17 cellular contexts compared by ENCODE assay signal in genomic region chr9:18979367-18979766, GRCh38. TPM values are rescaled to one million over a fixed set of nuclear protein-coding genes. Genes with fewer than 3 reads are reported as not detected.
DNase-seq lines count a peak whose midpoint lies in the region; ATAC-seq, FAIRE-seq and TF ChIP-seq lines count a peak whose summit lies in the region.
"Had no signal": no experiment of that assay in that cellular context is flagged by ENCODE, and none has a peak within 500 bp of the region (broad histone marks: within the 10 kb centered on the region; RNA-seq: fewer than 3 reads in every experiment).

No MANE protein-coding gene starts in this region.

- no peak overlapping the region for H3K27ac Mint-ChIP-seq in astrocyte (ENCODE audit: unreplicated experiment)
- H3K27ac Mint-ChIP-seq in activated naive CD4-positive, alpha-beta T cell treated with anti-CD3 and anti-CD28 coated beads for 36 hours, result no peak overlapping the region
- H3K27ac Mint-ChIP-seq: activated T-helper 1 cell treated with anti-CD3 and anti-CD28 coated beads, Interleukin-12 subunit alpha, Interleukin-12 subunit beta, Interleukin-2, Interleukin-4 antibody, amounts not matched to agents 30 ng/mL and 10 ng/mL and 1 ng/mL, durations not matched to agents 14 hours and 24 hours and 36 hours; neural progenitor cell; T-helper 17 cell; type B pancreatic cell had no signal

- no peak overlapping the region for H3K27ac ChIP-seq in astrocyte (ENCODE audit: low read depth, low read length)
- H3K27ac ChIP-seq in thoracic aorta, result peak overlapping the region; percentile 46 to 62
- H3K27ac ChIP-seq: neural progenitor cell had no signal

- H3K9me3 Mint-ChIP-seq in astrocyte (ENCODE audit: unreplicated experiment), result peaks cover 5% of the 10 kb centered on the region
- peaks cover 1% of the 10 kb centered on the region for H3K9me3 Mint-ChIP-seq in activated naive CD4-positive, alpha-beta T cell treated with anti-CD3 and anti-CD28 coated beads for 36 hours
- H3K9me3 Mint-ChIP-seq: activated T-helper 1 cell treated with anti-CD3 and anti-CD28 coated beads, Interleukin-12 subunit alpha, Interleukin-12 subunit beta, Interleukin-2, Interleukin-4 antibody, amounts not matched to agents 30 ng/mL and 10 ng/mL and 1 ng/mL, durations not matched to agents 14 hours and 24 hours and 36 hours had no signal

- H3K36me3 ChIP-seq in astrocyte (ENCODE audit: insufficient read depth, low read length) (no peaks in the 10 kb centered on the region), thoracic aorta (no peaks in the 10 kb centered on the region)
- H3K36me3 ChIP-seq: neural progenitor cell had no signal

- TF ChIP-seq CTCF in astrocyte (IDR thresholded peaks at IDR 0.05; ENCODE audit: insufficient read depth, low read depth, low read length) (no peak), thoracic aorta (IDR thresholded peaks at IDR 0.05) (no peak)

- H3K4me3 Mint-ChIP-seq in astrocyte (ENCODE audit: unreplicated experiment), result no peak overlapping the region
- no peak overlapping the region for H3K4me3 Mint-ChIP-seq in activated naive CD4-positive, alpha-beta T cell treated with anti-CD3 and anti-CD28 coated beads for 36 hours
- H3K4me3 Mint-ChIP-seq: activated T-helper 1 cell treated with anti-CD3 and anti-CD28 coated beads, Interleukin-12 subunit alpha, Interleukin-12 subunit beta, Interleukin-2, Interleukin-4 antibody, amounts not matched to agents 30 ng/mL and 10 ng/mL and 1 ng/mL, durations not matched to agents 14 hours and 24 hours and 36 hours; neural progenitor cell; T-helper 17 cell had no signal

- no peak overlapping the region for H3K9ac ChIP-seq in astrocyte (ENCODE audit: low read length)
- H3K9ac ChIP-seq: neural progenitor cell had no signal

- H2AFZ ChIP-seq in astrocyte (ENCODE audit: low read depth, low read length), result no peak overlapping the region

- peaks cover 17% of the 10 kb centered on the region for H3K4me1 Mint-ChIP-seq in astrocyte (ENCODE audit: low read depth, unreplicated experiment)
- H3K4me1 Mint-ChIP-seq in activated naive CD4-positive, alpha-beta T cell treated with anti-CD3 and anti-CD28 coated beads for 36 hours (ENCODE audit: low read depth), result peaks cover 6% of the 10 kb centered on the region

- H3K4me1 ChIP-seq in astrocyte (ENCODE audit: insufficient read depth, low read length) (peaks cover 11% of the 10 kb centered on the region), thoracic aorta (ENCODE audit: control insufficient read depth in 1 of 2, low read depth in 2 of 2) (peaks cover 4 to 32% of the 10 kb centered on the region in 2 donors)

- no peaks in the 10 kb centered on the region for H4K20me1 ChIP-seq in astrocyte (ENCODE audit: insufficient read depth, low read length)

- no peak overlapping the region for H3K4me2 ChIP-seq in astrocyte (ENCODE audit: low read length)
- H3K4me2 ChIP-seq: neural progenitor cell had no signal

- ATAC-seq in thoracic aorta (ENCODE audit: insufficient number of reproducible peaks, low FRiP score, low read depth), result no peak
- ATAC-seq: T-helper 17 cell had no signal

- peaks cover 3% of the 10 kb centered on the region for H3K36me3 Mint-ChIP-seq in astrocyte (ENCODE audit: low read depth, unreplicated experiment)
- no peaks in the 10 kb centered on the region for H3K36me3 Mint-ChIP-seq in activated naive CD4-positive, alpha-beta T cell treated with anti-CD3 and anti-CD28 coated beads for 36 hours (ENCODE audit: low read depth)
- H3K36me3 Mint-ChIP-seq: neural progenitor cell had no signal

- DNase-seq in NCI-H82 (lab: John Stamatoyannopoulos, UW), result peak; percentile 42
- DNase-seq in NCI-H82 treated with DMSO at 0.1 percent for 48 hours (lab: John Stamatoyannopoulos, UW; ENCODE audit: unreplicated experiment), result no peak
- DNase-seq in astrocyte (ENCODE audit: low read depth), result peak; percentile 23
- peak; percentile 21 for DNase-seq in glomerular visceral epithelial cell (ENCODE audit: extremely low spot score)
- no peak for DNase-seq in thoracic aorta (ENCODE audit: low spot score)
- DNase-seq in NK-92 treated with Interleukin-12 subunit alpha and Interleukin-12 subunit beta, amount 100 ng/mL, for 24 hours (lab: John Stamatoyannopoulos, UW), result no peak
- DNase-seq in activated T-cell treated with anti-CD3 and anti-CD28 coated beads for 4 hours, result no peak
- DNase-seq in activated naive CD4-positive, alpha-beta T cell treated with anti-CD3 and anti-CD28 coated beads for 36 hours, result no peak
- DNase-seq: 8988T; activated CD4-positive, alpha-beta T cell treated with anti-CD3 and anti-CD28 coated beads for 4 hours; COR-L47; stimulated activated CD4-positive, alpha-beta T cell treated with anti-CD3 and anti-CD28 coated beads, Interleukin-12 subunit alpha, Interleukin-12 subunit beta, amount 100 ng/mL, for 4 hours; T-helper 17 cell had no signal

- no peak overlapping the region for H3K4me3 ChIP-seq in astrocyte (ENCODE audit: insufficient read depth, low read depth, low read length)
- H3K4me3 ChIP-seq in thoracic aorta, result no peak overlapping the region
- H3K4me3 ChIP-seq: neural progenitor cell had no signal

- CTCF ChIA-PET in activated naive CD4-positive, alpha-beta T cell treated with anti-CD3 and anti-CD28 coated beads for 36 hours (lab: Charles Lee), result no interaction called here

- H3K27me3 ChIP-seq in astrocyte (ENCODE audit: insufficient read depth, low read length), result peaks cover 4% of the 10 kb centered on the region
- H3K27me3 ChIP-seq in thoracic aorta (replicated peaks; ENCODE audit: insufficient read depth), result no peaks in the 10 kb centered on the region
- H3K27me3 ChIP-seq: neural progenitor cell had no signal

- H3K79me2 ChIP-seq in astrocyte (ENCODE audit: insufficient read depth, low read length), result no peaks in the 10 kb centered on the region

- FAIRE-seq in astrocyte (lab: Jason Lieb, UNC), result peak; percentile 76

- H3K27me3 Mint-ChIP-seq in astrocyte (ENCODE audit: low read depth, unreplicated experiment), result peaks cover 8% of the 10 kb centered on the region
- no peaks in the 10 kb centered on the region for H3K27me3 Mint-ChIP-seq in activated naive CD4-positive, alpha-beta T cell treated with anti-CD3 and anti-CD28 coated beads for 36 hours (ENCODE audit: low read depth)

- intact Hi-C loops in activated naive CD4-positive, alpha-beta T cell treated with anti-CD3 and anti-CD28 coated beads for 36 hours (cut with micrococcal nuclease), result no loop called here

- H3K9me3 ChIP-seq in astrocyte (ENCODE audit: insufficient read depth, low read depth, low read length), result peaks cover 4% of the 10 kb centered on the region
- no peaks in the 10 kb centered on the region for H3K9me3 ChIP-seq in thoracic aorta

RNA-seq across cellular contexts. Expression of gene SAXO1, which starts 53.6 kb away (rescaled TPM):
- total RNA-seq in astrocyte (0.10 TPM in 1 of 2 replicates, not detected in the other), thoracic aorta (1 to 10 TPM in 1 of 2 donors, under 1 TPM in 1; 0.27 to 1.8 TPM)
- not detected for total RNA-seq in activated naive CD4-positive, alpha-beta T cell treated with anti-CD3 and anti-CD28 coated beads for 36 hours
- total RNA-seq: activated T-helper 1 cell treated with anti-CD3 and anti-CD28 coated beads, Interleukin-12 subunit alpha, Interleukin-12 subunit beta, Interleukin-2, Interleukin-4 antibody, amounts not matched to agents 30 ng/mL and 10 ng/mL and 1 ng/mL, durations not matched to agents 14 hours and 24 hours and 36 hours; glomerular endothelial cell; T-helper 17 cell had no signal

Comparison
In these comparisons a context has a peak if more than half of its experiments do, and no peak if none do; other contexts are left out.
1. DNase-seq: peak in NCI-H82 (single experiment), astrocyte (single experiment) and glomerular visceral epithelial cell (single experiment); none in NCI-H82 treated with DMSO at 0.1 percent for 48 hours (single experiment), thoracic aorta (single experiment), NK-92 treated with Interleukin-12 subunit alpha and Interleukin-12 subunit beta, amount 100 ng/mL, for 24 hours (single experiment), activated T-cell treated with anti-CD3 and anti-CD28 coated beads for 4 hours (single experiment) and activated naive CD4-positive, alpha-beta T cell treated with anti-CD3 and anti-CD28 coated beads for 36 hours (single experiment).